Comparison of ENCODE assay signal across 8 cellular contexts in genomic region chr6:109441069-109441816, GRCh38. TPM values are rescaled to one million over a fixed set of nuclear protein-coding genes. Genes with fewer than 3 reads are reported as not detected.
DNase-seq lines count a peak whose midpoint lies in the region; ATAC-seq lines count a peak whose summit lies in the region.

No MANE protein-coding gene starts in this region.

- peak overlapping the region; percentile 89 to 94 (median 92) for H3K4me3 Mint-ChIP-seq in T-cell
- peak overlapping the region; percentile 88 to 96 for H3K4me3 Mint-ChIP-seq in stimulated activated naive CD8-positive, alpha-beta T cell treated with anti-CD3 and anti-CD28 coated beads, Interleukin-15, amount 100 ng/mL, for 72 hours

- ATAC-seq in GM21529 (IDR thresholded peaks at IDR 0.05; ENCODE audit: unreplicated experiment) (peak; percentile 16), T-cell (replicated peaks in 1 of 4) (peak; percentile 50 to 57 (median 54)), GM19328 (IDR thresholded peaks at IDR 0.05; ENCODE audit: unreplicated experiment) (no peak)
- ATAC-seq in stimulated activated naive CD8-positive, alpha-beta T cell treated with anti-CD3 and anti-CD28 coated beads, Interleukin-15, amount 100 ng/mL, for 72 hours, result peak; percentile 34

- CTCF ChIA-PET in T-cell (lab: Charles Lee), result interaction anchor here in 1 of 2 donors (0.9 to 4.1 kb wide), 7 partner anchors 13 to 598 kb away, joined by 3 to 20 read pairs (median 4); partner anchors contain the start of genes CD164 and MICAL1

- DNase-seq in G401 (ENCODE audit: low spot score) (peak; percentile 68), T-cell (peak in 29 of 34 experiments; percentile 22 to 62 (median 35)), kidney tubule cell (ENCODE audit: low spot score) (peak; percentile 73)
- peak; percentile 18 for DNase-seq in Jurkat, Clone E6-1 (ENCODE audit: low read depth, low spot score)
- DNase-seq in central memory CD4-positive, alpha-beta T cell, result peak; percentile 60
- DNase-seq in stimulated activated naive CD8-positive, alpha-beta T cell treated with anti-CD3 and anti-CD28 coated beads, Interleukin-15, amount 100 ng/mL, for 72 hours, result peak; percentile 32 to 45

- H3K4me3 ChIP-seq in Jurkat, Clone E6-1 (ENCODE audit: low read length), result peak overlapping the region; percentile 85

- POLR2A ChIA-PET in T-cell (lab: Charles Lee), result interaction anchor here (0.6 to 1.8 kb wide), 9 partner anchors 9 to 591 kb away, joined by 3 to 16 read pairs (median 4); partner anchors contain the start of gene CD164 (in 1 of the 2)

- no peaks in the 10 kb centered on the region for H3K9me3 Mint-ChIP-seq in T-cell
- no peaks in the 10 kb centered on the region for H3K9me3 Mint-ChIP-seq in stimulated activated naive CD8-positive, alpha-beta T cell treated with anti-CD3 and anti-CD28 coated beads, Interleukin-15, amount 100 ng/mL, for 72 hours

- H3K27ac Mint-ChIP-seq in T-cell, result peak overlapping the region; percentile 90 to 92
- H3K27ac Mint-ChIP-seq in stimulated activated naive CD8-positive, alpha-beta T cell treated with anti-CD3 and anti-CD28 coated beads, Interleukin-15, amount 100 ng/mL, for 72 hours, result peak overlapping the region; percentile 92 to 94

- H3K4me1 Mint-ChIP-seq in T-cell, result peaks cover 26 to 33% (median 27%) of the 10 kb centered on the region in 3 donors
- H3K4me1 Mint-ChIP-seq in stimulated activated naive CD8-positive, alpha-beta T cell treated with anti-CD3 and anti-CD28 coated beads, Interleukin-15, amount 100 ng/mL, for 72 hours, result peaks cover 41% of the 10 kb centered on the region

- in situ Hi-C loops in G401 (cut with HindIII; ENCODE audit: low sequenced_read_pairs), result no loop called here

- no peaks in the 10 kb centered on the region for H3K27me3 Mint-ChIP-seq in T-cell
- H3K27me3 Mint-ChIP-seq in stimulated activated naive CD8-positive, alpha-beta T cell treated with anti-CD3 and anti-CD28 coated beads, Interleukin-15, amount 100 ng/mL, for 72 hours, result no peaks in the 10 kb centered on the region

- peaks cover 11% of the 10 kb centered on the region for H3K36me3 Mint-ChIP-seq in T-cell

RNA-seq across cellular contexts. Expression of gene SMPD2, which starts 0.7 kb away (rescaled TPM):
- 16.1 and 21.8 TPM in 2 replicates for total RNA-seq in G401 (2014; rRNA removed; shearing (Covaris generic))
- 21.8 TPM for polyA plus RNA-seq in Jurkat, Clone E6-1 (2012; ENCODE audit: insufficient read depth, insufficient read length)
- total RNA-seq in T-cell, result 10 to 100 TPM; 21.1 to 36.7 (median 23.7) TPM

RNA-seq across cellular contexts. Expression of gene PPIL6, which starts 0.8 kb away (rescaled TPM):
- total RNA-seq in G401 (2014; rRNA removed; shearing (Covaris generic)), result 2.8 and 4.2 TPM in 2 replicates
- 2.8 TPM for polyA plus RNA-seq in Jurkat, Clone E6-1 (2012; ENCODE audit: insufficient read depth, insufficient read length)
- 1 to 10 TPM in 1 of 5 donors, under 1 TPM in 4; 0.07 to 1.5 (median 0.38) TPM for total RNA-seq in T-cell

RNA-seq across cellular contexts. Expression of gene MICAL1, which starts 14.3 kb away (rescaled TPM):
- 20.4 and 21.3 TPM in 2 replicates for total RNA-seq in G401 (2014; rRNA removed; shearing (Covaris generic))
- polyA plus RNA-seq in Jurkat, Clone E6-1 (2012; ENCODE audit: insufficient read depth, insufficient read length), result 103 TPM
- total RNA-seq in T-cell, result 100 to 1,000 TPM in 1 of 5 donors, 10 to 100 TPM in 4; 81.9 to 108 (median 89.5) TPM

RNA-seq across cellular contexts. Expression of gene ZBTB24, which starts 41.8 kb away (rescaled TPM):
- 6.6 and 12.7 TPM in 2 replicates for total RNA-seq in G401 (2014; rRNA removed; shearing (Covaris generic))
- 9.1 TPM for polyA plus RNA-seq in Jurkat, Clone E6-1 (2012; ENCODE audit: insufficient read depth, insufficient read length)
- total RNA-seq in T-cell, result 10 to 100 TPM; 14.1 to 21.2 (median 19.5) TPM

RNA-seq across cellular contexts. Expression of gene CD164, which starts 59.0 kb away (rescaled TPM):
- total RNA-seq in G401 (2014; rRNA removed; shearing (Covaris generic)), result 153 and 190 TPM in 2 replicates
- polyA plus RNA-seq in Jurkat, Clone E6-1 (2012; ENCODE audit: insufficient read depth, insufficient read length), result 109 TPM
- total RNA-seq in T-cell, result 100 to 1,000 TPM; 194 to 212 (median 201) TPM

Comparison
In these comparisons a context has a peak if more than half of its experiments do, and no peak if none do; other contexts are left out.
1. DNase-seq: peak in every context shown above with its lines; median percentile 73 in kidney tubule cell; 68 in G401; 60 in central memory CD4-positive, alpha-beta T cell; 38 in stimulated activated naive CD8-positive, alpha-beta T cell treated with anti-CD3 and anti-CD28 coated beads, Interleukin-15, amount 100 ng/mL, for 72 hours; 35 in T-cell; 18 in Jurkat, Clone E6-1.